In the genomic region with DNA sequence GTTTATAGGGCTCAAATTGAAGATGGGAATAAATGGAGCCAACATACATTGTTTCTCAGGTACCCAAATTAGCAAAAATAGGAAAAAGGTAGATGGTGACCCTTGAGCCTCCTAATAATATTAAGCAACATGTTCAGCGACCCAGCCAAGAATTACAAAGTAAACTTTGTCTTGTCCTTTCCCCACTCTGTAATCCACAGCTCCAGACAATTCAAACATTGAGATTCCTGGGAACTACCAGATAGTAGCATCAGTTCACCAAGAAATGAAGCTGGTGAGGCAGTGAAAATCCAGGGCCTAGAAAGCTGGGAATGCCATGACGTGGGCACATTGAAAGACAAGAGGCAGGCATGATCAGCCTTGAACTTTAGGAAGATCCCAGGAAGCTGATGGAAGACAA, we compare ENCODE assay signal across 37 cellular contexts. TPM values are rescaled to one million over a fixed set of nuclear protein-coding genes. Genes with fewer than 3 reads are reported as not detected.
"Had no signal": no experiment of that assay in that cellular context is flagged by ENCODE, and none has a peak within 500 bp of the region (broad histone marks: within the 10 kb centered on the region; RNA-seq: fewer than 3 reads in every experiment).

No MANE protein-coding gene starts in this region.

- H3K27me3 ChIP-seq: adrenal gland, body of pancreas, brain microvascular endothelial cell, breast epithelium had no signal

- H3K4me3 ChIP-seq: adrenal gland, body of pancreas, breast epithelium had no signal

- H3K27ac ChIP-seq: adrenal gland, body of pancreas, brain microvascular endothelial cell, breast epithelium, VCaP had no signal

- DNase-seq: activated B cell treated with CpG ODN at 0.5 μM for 24 hours; activated CD4-positive, alpha-beta memory T cell treated with anti-CD3 and anti-CD28 coated beads for 36 hours; activated CD4-positive, alpha-beta T cell treated with anti-CD3 and anti-CD28 coated beads for 4 hours; activated CD4-positive, alpha-beta T cell treated with anti-CD3 and anti-CD28 coated beads, Interleukin-2, amount 10 ng/mL, durations not matched to agents 24 days and 14 days; activated CD4-positive, alpha-beta T cell treated with anti-CD3 and anti-CD28 coated beads, Interleukin-2, amount 50 U/mL, for 1 hour; activated CD4-positive, alpha-beta T cell treated with anti-CD3 and anti-CD28 coated beads, Interleukin-2, amount 50 U/mL, for 4 hours; activated CD4-positive, CD25-positive, alpha-beta regulatory T cell treated with anti-CD3 and anti-CD28 coated beads, Interleukin-2, amount 50 U/mL, for 72 hours; activated CD8-positive, alpha-beta memory T cell treated with anti-CD3 and anti-CD28 coated beads, Interleukin-2, amount 50 U/mL, for 4 hours; activated CD8-positive, alpha-beta T cell treated with anti-CD3 and anti-CD28 coated beads for 36 hours; activated effector memory CD4-positive, alpha-beta T cell treated with anti-CD3 and anti-CD28 coated beads, Interleukin-2, amount 50 U/mL, for 16 hours; activated gamma-delta T cell treated with Interleukin-2 at 50 U/mL for 16 hours; activated naive CD4-positive, alpha-beta T cell; activated naive CD4-positive, alpha-beta T cell treated with anti-CD3 and anti-CD28 coated beads for 36 hours; activated naive CD4-positive, alpha-beta T cell treated with anti-CD3 and anti-CD28 coated beads, Interleukin-2, amount 50 U/mL, for 16 hours; activated naive CD8-positive, alpha-beta T cell treated with anti-CD3 and anti-CD28 coated beads for 36 hours; activated T-cell treated with anti-CD3 and anti-CD28 coated beads for 4 hours; activated T-cell treated with anti-CD3 and anti-CD28 coated beads, Interleukin-2, amount 50 U/mL, for 1 hour; activated T-cell treated with anti-CD3 and anti-CD28 coated beads, Interleukin-2, amount 50 U/mL, for 4 hours; activated T-cell treated with anti-CD3 and anti-CD28 coated beads, Interleukin-2, amount 50 U/mL, for 72 hours; adrenal gland; amniotic stem cell; aorta; body of pancreas; brain microvascular endothelial cell; central memory CD4-positive, alpha-beta T cell; T-cell; T-helper 17 cell had no signal

- H3K9me3 ChIP-seq: adrenal gland, body of pancreas, breast epithelium had no signal

- H3K4me1 ChIP-seq: body of pancreas, breast epithelium had no signal

- ATAC-seq: activated CD8-positive, alpha-beta T cell treated with anti-CD3 and anti-CD28 coated beads for 36 hours; activated naive CD4-positive, alpha-beta T cell treated with anti-CD3 and anti-CD28 coated beads, Interleukin-2, amount 50 U/mL, for 72 hours; activated T-cell treated with anti-CD3 and anti-CD28 coated beads, Interleukin-2, amount 50 U/mL, for 4 hours; activated T-cell treated with anti-CD3 and anti-CD28 coated beads, Interleukin-2, amount 50 U/mL, for 72 hours; activated T-helper 17 cell treated with anti-CD3 and anti-CD28 coated beads, Interleukin-2, amount 50 U/mL, for 72 hours; body of pancreas; T-cell; T-helper 17 cell had no signal

- H3K36me3 ChIP-seq: adrenal gland, brain microvascular endothelial cell, breast epithelium had no signal

RNA-seq across cellular contexts. Expression of gene HAO2, which starts 11.7 kb away (rescaled TPM):
- total RNA-seq: activated B cell treated with CpG ODN at 0.5 μM for 24 hours; activated CD4-positive, alpha-beta memory T cell treated with anti-CD3 and anti-CD28 coated beads for 36 hours; activated CD4-positive, alpha-beta T cell treated with anti-CD3 and anti-CD28 coated beads, Interleukin-2, amount 10 ng/mL, durations not matched to agents 24 days and 14 days; activated CD8-positive, alpha-beta memory T cell treated with anti-CD3 and anti-CD28 coated beads for 36 hours; activated CD8-positive, alpha-beta T cell treated with anti-CD3 and anti-CD28 coated beads for 36 hours; activated naive CD4-positive, alpha-beta T cell treated with anti-CD3 and anti-CD28 coated beads for 36 hours; activated naive CD4-positive, alpha-beta T cell treated with anti-CD3 and anti-CD28 coated beads, Interleukin-2, amount 50 U/mL, for 72 hours; activated naive CD8-positive, alpha-beta T cell treated with anti-CD3 and anti-CD28 coated beads for 36 hours; activated T-cell treated with anti-CD3 and anti-CD28 coated beads, Interleukin-2, amount 50 U/mL, for 4 hours; activated T-cell treated with anti-CD3 and anti-CD28 coated beads, Interleukin-2, amount 50 U/mL, for 72 hours; activated T-helper 1 cell treated with anti-CD3 and anti-CD28 coated beads, Interleukin-12 subunit alpha, Interleukin-12 subunit beta, Interleukin-2, Interleukin-4 antibody, amounts not matched to agents 30 ng/mL and 10 ng/mL and 1 ng/mL, durations not matched to agents 14 hours and 24 hours and 36 hours; activated T-helper 17 cell treated with anti-CD3 and anti-CD28 coated beads, Interleukin-2, amount 50 U/mL, for 72 hours; aorta; astrocyte; body of pancreas; cardiac septum; T-cell; T-helper 1 cell treated with Interleukin-12 subunit alpha and Interleukin-12 subunit beta and Interleukin-4 antibody, amounts not matched to agents 30 ng/mL and 1 ng/mL, for 36 hours; T-helper 17 cell; T-helper 2 cell treated with Interferon-gamma antibody and Interleukin-4, amounts not matched to agents 100 ng/mL and 5 ng/mL, for 36 hours had no signal
- polyA plus RNA-seq: aorta had no signal

RNA-seq across cellular contexts. Expression of gene HSD3B2, which starts 34.6 kb away (rescaled TPM):
- total RNA-seq: activated B cell treated with CpG ODN at 0.5 μM for 24 hours; activated CD4-positive, alpha-beta memory T cell treated with anti-CD3 and anti-CD28 coated beads for 36 hours; activated CD4-positive, alpha-beta T cell treated with anti-CD3 and anti-CD28 coated beads, Interleukin-2, amount 10 ng/mL, durations not matched to agents 24 days and 14 days; activated CD8-positive, alpha-beta memory T cell treated with anti-CD3 and anti-CD28 coated beads for 36 hours; activated CD8-positive, alpha-beta T cell treated with anti-CD3 and anti-CD28 coated beads for 36 hours; activated naive CD4-positive, alpha-beta T cell treated with anti-CD3 and anti-CD28 coated beads for 36 hours; activated naive CD4-positive, alpha-beta T cell treated with anti-CD3 and anti-CD28 coated beads, Interleukin-2, amount 50 U/mL, for 72 hours; activated naive CD8-positive, alpha-beta T cell treated with anti-CD3 and anti-CD28 coated beads for 36 hours; activated T-cell treated with anti-CD3 and anti-CD28 coated beads, Interleukin-2, amount 50 U/mL, for 72 hours; activated T-helper 1 cell treated with anti-CD3 and anti-CD28 coated beads, Interleukin-12 subunit alpha, Interleukin-12 subunit beta, Interleukin-2, Interleukin-4 antibody, amounts not matched to agents 30 ng/mL and 10 ng/mL and 1 ng/mL, durations not matched to agents 14 hours and 24 hours and 36 hours; activated T-helper 17 cell treated with anti-CD3 and anti-CD28 coated beads, Interleukin-2, amount 50 U/mL, for 72 hours; astrocyte; body of pancreas; breast epithelium; cardiac septum; T-helper 1 cell treated with Interleukin-12 subunit alpha and Interleukin-12 subunit beta and Interleukin-4 antibody, amounts not matched to agents 30 ng/mL and 1 ng/mL, for 36 hours; T-helper 17 cell; T-helper 2 cell treated with Interferon-gamma antibody and Interleukin-4, amounts not matched to agents 100 ng/mL and 5 ng/mL, for 36 hours had no signal
